Comparison of ENCODE assay signal across 22 cellular contexts in the genomic region with DNA sequence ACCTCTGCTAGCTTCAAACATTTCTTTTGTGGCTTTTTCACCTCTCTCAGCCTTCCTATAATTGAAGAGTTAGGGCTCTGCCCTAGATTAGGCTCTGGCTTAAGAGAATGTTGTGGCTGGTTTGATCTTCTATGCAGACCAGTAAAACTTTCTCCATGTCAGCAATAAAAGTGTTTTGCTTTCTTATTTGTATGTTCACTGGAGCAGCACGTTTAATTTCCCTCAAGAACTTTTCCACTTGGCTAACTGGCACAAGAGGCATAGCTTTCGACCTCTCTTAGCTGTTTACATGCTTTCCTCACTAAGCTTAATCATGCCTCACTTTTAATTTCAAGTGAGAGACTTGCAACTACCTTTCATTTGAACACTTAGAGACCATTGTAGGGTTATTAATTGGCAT.
"Had no signal": no experiment of that assay in that cellular context is flagged by ENCODE, and none has a peak within 500 bp of the region (broad histone marks: within the 10 kb centered on the region; RNA-seq: fewer than 3 reads in every experiment).

No MANE protein-coding gene starts in this region.

- DNase-seq: activated B cell treated with CpG ODN at 0.5 μM for 24 hours; activated CD4-positive, alpha-beta T cell treated with anti-CD3 and anti-CD28 coated beads for 1 hour; activated CD4-positive, alpha-beta T cell treated with anti-CD3 and anti-CD28 coated beads, Interleukin-2, amount 10 ng/mL, durations not matched to agents 24 days and 14 days; activated CD4-positive, alpha-beta T cell treated with anti-CD3 and anti-CD28 coated beads, Interleukin-2, amount 50 U/mL, for 48 hours; activated CD8-positive, alpha-beta memory T cell treated with anti-CD3 and anti-CD28 coated beads, Interleukin-2, amount 10 ng/mL, durations not matched to agents 7 days and 5 days; activated effector memory CD4-positive, alpha-beta T cell treated with Interleukin-2 at 50 U/mL for 16 hours; activated naive CD4-positive, alpha-beta T cell; activated T-cell treated with anti-CD3 and anti-CD28 coated beads, Interleukin-2, amount 50 U/mL, for 24 hours; aorta; body of pancreas; NCI-H1048; NCI-H1930; NCI-H2171; NCI-H2227 treated with DMSO at 0.1 percent for 48 hours; NCI-H526; NCI-H82; SIG-M5; T-cell; T-helper 2 cell; T1000 had no signal

- H3K4me1 ChIP-seq: body of pancreas had no signal

- H3K4me3 ChIP-seq: body of pancreas had no signal

- H3K27ac ChIP-seq: body of pancreas had no signal

- ATAC-seq: activated CD8-positive, alpha-beta memory T cell treated with anti-CD3 and anti-CD28 coated beads, Interleukin-2, amount 10 ng/mL, durations not matched to agents 7 days and 5 days; body of pancreas; T-cell had no signal

- H3K27me3 ChIP-seq: body of pancreas had no signal

- FAIRE-seq: bronchial epithelial cell, TTC549 had no signal
